In genomic region chr10:88386878-88387773, GRCh38 we compare ENCODE assay signal across 8 cellular contexts.
DNase-seq lines count a peak whose midpoint lies in the region; ATAC-seq and TF ChIP-seq lines count a peak whose summit lies in the region.

No MANE protein-coding gene starts in this region.

- peak overlapping the region; percentile 90 for H3K4me2 ChIP-seq in OCI-LY7 (ENCODE audit: low read length)

- ATAC-seq in HG02763 (IDR thresholded peaks at IDR 0.05; ENCODE audit: unreplicated experiment) (peak; percentile 34), lower lobe of right lung (peak; percentile 89 to 95), HG03196 (IDR thresholded peaks at IDR 0.05; ENCODE audit: unreplicated experiment) (no peak), GM18520 (IDR thresholded peaks at IDR 0.05; ENCODE audit: unreplicated experiment) (no peak)

- H3K27me3 ChIP-seq in dorsolateral prefrontal cortex (no peaks in the 10 kb centered on the region), lower lobe of right lung (ENCODE audit: low read depth) (no peaks in the 10 kb centered on the region), uterus (no peaks in the 10 kb centered on the region)

- peak overlapping the region; percentile 99 for H3K27ac ChIP-seq in OCI-LY7 (ENCODE audit: low read depth, low read length, poor library complexity, severe bottlenecking)
- H3K27ac ChIP-seq in dorsolateral prefrontal cortex = peak overlapping the region in 53 of 59 donors; percentile 4 to 89 (median 65)
- peak overlapping the region; percentile 44 for H3K27ac ChIP-seq in lower lobe of right lung
- peak overlapping the region; percentile 70 to 73 for H3K27ac ChIP-seq in uterus

- TF ChIP-seq POLR2A in uterus (IDR thresholded peaks at IDR 0.05) = peak in 1 of 2 donors; percentile 33

- H3K4me1 ChIP-seq in OCI-LY7 (ENCODE audit: insufficient read depth, low read length, poor library complexity, severe bottlenecking) (peaks cover 85% of the 10 kb centered on the region), lower lobe of right lung (peaks cover 22% of the 10 kb centered on the region), uterus (peaks cover 4 to 11% of the 10 kb centered on the region in 2 donors)

- DNase-seq in GM13976 (ENCODE audit: low spot score) (peak; percentile 46), OCI-LY7 (ENCODE audit: low spot score) (peak; percentile 91), dorsolateral prefrontal cortex (peak in 4 of 10 donors; percentile 28 to 75 (median 46)), lower lobe of right lung (no peak), uterus (peak; percentile 21 to 54)

- TF ChIP-seq CTCF in GM13976 (IDR thresholded peaks at IDR 0.05; ENCODE audit: borderline replicate concordance, control extremely low read depth, extremely low read depth, insufficient read depth, missing control alignments) (no peak), OCI-LY7 (conservative IDR thresholded peaks at IDR 0.05; ENCODE audit: low read length) (no peak), dorsolateral prefrontal cortex (IDR thresholded peaks at IDR 0.05 in 54 of 56, conservative IDR thresholded peaks at IDR 0.05 in 2 of 56; ENCODE audit: low read depth in 1 of 56, partially characterized antibody in 56 of 56) (peak in 2 of 56 donors; percentile 8), lower lobe of right lung (IDR thresholded peaks at IDR 0.05) (no peak), uterus (IDR thresholded peaks at IDR 0.05) (no peak)

- no peaks in the 10 kb centered on the region for H4K20me1 ChIP-seq in OCI-LY7 (ENCODE audit: insufficient read depth, low read length)

- POLR2A ChIA-PET in OCI-LY7 (lab: Charles Lee) = interaction anchor here (0.5 to 6.8 kb wide), 62 partner anchors 11 to 1253 kb away, joined by 3 to 134 read pairs (median 5); partner anchors contain the start of genes ATAD1, KLLN, MINPP1 and PTEN

- no peaks in the 10 kb centered on the region for H3K79me2 ChIP-seq in OCI-LY7 (ENCODE audit: insufficient read depth, low read depth, low read length)

- H3K9me2 ChIP-seq in OCI-LY7 (ENCODE audit: insufficient read depth, low read length) = no peaks in the 10 kb centered on the region

- CTCF ChIA-PET in OCI-LY7 (lab: Charles Lee; ENCODE audit: unreplicated experiment) = interaction anchor here (0.7 to 4.9 kb wide), 5 partner anchors 166 to 525 kb away, joined by 3 to 36 read pairs (median 6); partner anchors contain the start of genes KLLN and PTEN

- intact Hi-C loops in OCI-LY7 (cut with micrococcal nuclease; ENCODE audit: unreplicated experiment) = loop anchor here (1.0 to 10.0 kb wide), 5 partner anchors 279 to 608 kb away; partner anchors contain the start of genes ATAD1, FAS and STAMBPL1
- intact Hi-C loops in dorsolateral prefrontal cortex (cut with DNase I) = loop anchor here (5.0 kb wide), 1 partner anchor 525 kb away; the partner anchor contains the start of genes KLLN (in 2 of the 2) and PTEN (in 2 of the 2)
- intact Hi-C loops in lower lobe of right lung (cut with DNase I) = loop anchor here (5.0 kb wide), 1 partner anchor 520 kb away; no protein-coding TSS in a partner anchor
- intact Hi-C loops in uterus (cut with DNase I; ENCODE audit: low total_unique reads) = no loop called here

- BruUV-seq in OCI-LY7 (replicated peaks; lab: Mats Ljungman, UMichigan) = TSS peak; percentile 99

- peak overlapping the region; percentile 72; the same call in 1 of the 2 replicates for H2AFZ ChIP-seq in OCI-LY7 (ENCODE audit: low read length)

- H3K36me3 ChIP-seq in OCI-LY7 (ENCODE audit: insufficient read depth, low read length) = peaks cover 26% of the 10 kb centered on the region
- H3K36me3 ChIP-seq in lower lobe of right lung = no peaks in the 10 kb centered on the region
- no peaks in the 10 kb centered on the region for H3K36me3 ChIP-seq in uterus

- H3K4me3 ChIP-seq in OCI-LY7 (ENCODE audit: low read depth, low read length, poor library complexity, severe bottlenecking) = peak overlapping the region; percentile 65
- peak overlapping the region in 55 of 59 donors; percentile 5 to 57 (median 32) for H3K4me3 ChIP-seq in dorsolateral prefrontal cortex
- peak overlapping the region; percentile 16 for H3K4me3 ChIP-seq in lower lobe of right lung
- peak overlapping the region in 1 of 2 donors; percentile 12 for H3K4me3 ChIP-seq in uterus

- H3K9me3 ChIP-seq in OCI-LY7 (ENCODE audit: low read length) = peaks cover 31% of the 10 kb centered on the region
- no peaks in the 10 kb centered on the region for H3K9me3 ChIP-seq in lower lobe of right lung
- no peaks in the 10 kb centered on the region for H3K9me3 ChIP-seq in uterus

- in situ Hi-C loops in GM13976 (cut with MboI; ENCODE audit: low sequenced_read_pairs, unreplicated experiment) = loop anchor here (5.0 to 10.0 kb wide), 3 partner anchors 105 to 525 kb away; partner anchors contain the start of genes KLLN and PTEN

Comparison
In these comparisons a context has a peak if more than half of its experiments do, and no peak if none do; other contexts are left out.
1. ATAC-seq: peak in HG02763 (single experiment) and lower lobe of right lung (2 of 2); none in HG03196 (single experiment) and GM18520 (single experiment).
2. H3K27ac ChIP-seq: peak in every context shown above with its lines; median percentile 99 in OCI-LY7; 72 in uterus; 65 in dorsolateral prefrontal cortex; 44 in lower lobe of right lung.